9 cellular contexts compared by ENCODE assay signal in genomic region chr6:124962617-124963415, GRCh38. TPM values are rescaled to one million over a fixed set of nuclear protein-coding genes. Genes with fewer than 3 reads are reported as not detected.
DNase-seq lines count a peak whose midpoint lies in the region; ATAC-seq and TF ChIP-seq lines count a peak whose summit lies in the region.
"Had no signal": no experiment of that assay in that cellular context is flagged by ENCODE, and none has a peak within 500 bp of the region (broad histone marks: within the 10 kb centered on the region; RNA-seq: fewer than 3 reads in every experiment).

No MANE protein-coding gene starts in this region.

- TF ChIP-seq CTCF in brain (conservative IDR thresholded peaks at IDR 0.05) (peak in 1 of 2 experiments; percentile 21), psoas muscle (IDR thresholded peaks at IDR 0.05) (peak; percentile 14)

- DNase-seq in activated T-cell treated with anti-CD3 and anti-CD28 coated beads, Interleukin-2, amount 50 U/mL, for 24 hours = peak; percentile 41
- no peak for DNase-seq in activated T-cell treated with anti-CD3 and anti-CD28 coated beads, Interleukin-2, amount 50 U/mL, for 1 hour
- peak; percentile 19 for DNase-seq in NCI-H1092 (lab: John Stamatoyannopoulos, UW)
- DNase-seq in psoas muscle = peak; percentile 39 to 68
- DNase-seq in T-helper 9 cell = no peak

- H3K4me1 Mint-ChIP-seq in activated T-cell treated with anti-CD3 and anti-CD28 coated beads, Interleukin-2, amount 50 U/mL, for 24 hours (ENCODE audit: low read depth) = peaks cover 24% of the 10 kb centered on the region
- H3K4me1 Mint-ChIP-seq in brain = peaks cover 60% of the 10 kb centered on the region
- H3K4me1 Mint-ChIP-seq: memory B cell had no signal

- peak overlapping the region; percentile 69 for H3K4me3 Mint-ChIP-seq in activated T-cell treated with anti-CD3 and anti-CD28 coated beads, Interleukin-2, amount 50 U/mL, for 24 hours
- peak overlapping the region; percentile 84 to 97 (median 89) for H3K4me3 Mint-ChIP-seq in brain
- H3K4me3 Mint-ChIP-seq: memory B cell had no signal

- peak overlapping the region; percentile 70 for H3K4me3 ChIP-seq in iPS-11a (ENCODE audit: low read depth, low read length)
- peak overlapping the region; percentile 85 for H3K4me3 ChIP-seq in psoas muscle

- H3K27me3 Mint-ChIP-seq in activated T-cell treated with anti-CD3 and anti-CD28 coated beads, Interleukin-2, amount 50 U/mL, for 24 hours = peaks cover 53% of the 10 kb centered on the region
- H3K27me3 Mint-ChIP-seq in brain = no peaks in the 10 kb centered on the region

- H3K36me3 ChIP-seq in psoas muscle (ENCODE audit: insufficient read depth in 1 of 2, low read depth in 1 of 2) = no peaks in the 10 kb centered on the region

- H3K4me1 ChIP-seq in psoas muscle = peaks cover 41% of the 10 kb centered on the region

- peak overlapping the region; percentile 96 for H3K27ac ChIP-seq in psoas muscle

- 1 to 2% (median 1%) methylated on average over 49 to 67 of the region's 67 CpGs for WGBS in psoas muscle, 3 donors

- no peaks in the 10 kb centered on the region for H3K9me3 ChIP-seq in psoas muscle

- H3K9me3 Mint-ChIP-seq in activated T-cell treated with anti-CD3 and anti-CD28 coated beads, Interleukin-2, amount 50 U/mL, for 24 hours = no peaks in the 10 kb centered on the region
- H3K9me3 Mint-ChIP-seq in brain = no peaks in the 10 kb centered on the region

- no peaks in the 10 kb centered on the region for H3K36me3 Mint-ChIP-seq in activated T-cell treated with anti-CD3 and anti-CD28 coated beads, Interleukin-2, amount 50 U/mL, for 24 hours (ENCODE audit: low read depth)
- H3K36me3 Mint-ChIP-seq in brain = no peaks in the 10 kb centered on the region

- H3K27me3 ChIP-seq in psoas muscle (ENCODE audit: insufficient read depth in 3 of 3, low read length in 2 of 3) = no peaks in the 10 kb centered on the region

- intact Hi-C loops in psoas muscle (cut with DNase I) = loop anchor here (5.0 to 10.0 kb wide), 3 partner anchors 34 to 152 kb away; no protein-coding TSS in a partner anchor

- peak overlapping the region; percentile 40 for H3K27ac Mint-ChIP-seq in activated T-cell treated with anti-CD3 and anti-CD28 coated beads, Interleukin-2, amount 50 U/mL, for 24 hours
- peak overlapping the region; percentile 77 to 99 (median 87) for H3K27ac Mint-ChIP-seq in brain
- H3K27ac Mint-ChIP-seq: memory B cell had no signal

- ATAC-seq in psoas muscle (peak; percentile 43 to 61 (median 52)), HG03469 (IDR thresholded peaks at IDR 0.05; ENCODE audit: unreplicated experiment) (no peak)

RNA-seq across cellular contexts. Expression of gene RNF217, which starts 0.6 kb away (rescaled TPM):
- 0.41 TPM for polyA plus RNA-seq in brain (ENCODE audit: insufficient read depth, low read depth, low replicate concordance)
- 10 to 100 TPM; 11.5 to 22.5 (median 15.5) TPM for total RNA-seq in psoas muscle
- 1 to 10 TPM; 2.3 to 7.6 (median 2.9) TPM for polyA plus RNA-seq in psoas muscle

Comparison
In these comparisons a context has a peak if more than half of its experiments do, and no peak if none do; other contexts are left out.
1. DNase-seq: peak in activated T-cell treated with anti-CD3 and anti-CD28 coated beads, Interleukin-2, amount 50 U/mL, for 24 hours (single experiment), NCI-H1092 (single experiment) and psoas muscle (2 of 2); none in activated T-cell treated with anti-CD3 and anti-CD28 coated beads, Interleukin-2, amount 50 U/mL, for 1 hour (single experiment) and T-helper 9 cell (single experiment).